In the genomic region with DNA sequence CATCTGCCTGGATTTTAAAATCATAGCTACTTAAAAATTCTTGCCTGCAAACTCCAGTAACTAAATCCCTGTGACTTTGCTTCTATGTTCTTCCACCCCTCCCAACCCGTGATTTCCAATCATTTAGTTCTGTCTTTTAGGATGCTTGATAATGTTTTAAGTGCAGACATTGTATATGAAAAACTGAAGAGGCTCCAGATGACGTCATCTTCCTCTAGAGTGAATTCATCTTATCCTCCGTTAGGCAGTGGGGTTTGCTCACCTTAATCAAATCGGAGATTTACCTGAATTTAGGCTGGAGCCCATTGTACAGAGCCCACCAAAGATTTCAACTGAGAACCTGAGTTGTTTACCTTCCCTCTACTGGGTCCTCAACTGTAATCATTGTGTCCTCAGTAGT, we compare ENCODE assay signal across 10 cellular contexts. TPM values are rescaled to one million over a fixed set of nuclear protein-coding genes. Genes with fewer than 3 reads are reported as not detected.
"Had no signal": no experiment of that assay in that cellular context is flagged by ENCODE, and none has a peak within 500 bp of the region (broad histone marks: within the 10 kb centered on the region; RNA-seq: fewer than 3 reads in every experiment).

No MANE protein-coding gene starts in this region.

- H3K4me2 ChIP-seq: KMS-11 had no signal

- DNase-seq: GM23248, GOT3, H7, IMR-90, KBM-7 had no signal

- H3K27ac ChIP-seq: GM23248, KMS-11 had no signal

- H2AFZ ChIP-seq: GM23248 had no signal

- FAIRE-seq: HTR-8/SVneo had no signal

- ATAC-seq: HCT116 had no signal

- H3K9ac ChIP-seq: GM23248, KMS-11 had no signal

- H3K36me3 ChIP-seq: HAP-1 had no signal

- H3K9me3 ChIP-seq: HAP-1 had no signal

- H3K4me3 ChIP-seq: GM23248, HAP-1 had no signal

RNA-seq across cellular contexts. Expression of gene APLF, which starts 11.2 kb away (rescaled TPM):
- total RNA-seq: HT-29 had no signal
